Comparison of ENCODE assay signal across 10 cellular contexts in genomic region chr9:99085949-99086948, GRCh38. TPM values are rescaled to one million over a fixed set of nuclear protein-coding genes. Genes with fewer than 3 reads are reported as not detected.
A peak's percentile ranks its signal among the peaks of the same experiment; 100 is the strongest.
DNase-seq lines count a peak whose midpoint lies in the region; ATAC-seq and TF ChIP-seq lines count a peak whose summit lies in the region.
"Had no signal": no experiment of that assay in that cellular context is flagged by ENCODE, and none has a peak within 500 bp of the region (broad histone marks: within the 10 kb centered on the region; RNA-seq: fewer than 3 reads in every experiment).

No MANE protein-coding gene starts in this region.

- H3K27me3 ChIP-seq in BLaER1: no peaks in the 10 kb centered on the region

- H3K9me3 Mint-ChIP-seq in natural killer cell treated with Interleukin-12 subunit alpha and Interleukin-12 subunit beta and Interleukin-15 and Interleukin-18, amount 100 ng/mL, for 72 hours: peaks cover 2% of the 10 kb centered on the region

- TF ChIP-seq CTCF in GM13977 (IDR thresholded peaks at IDR 0.05; ENCODE audit: extremely low read depth, insufficient read depth, missing control alignments): no peak

- H3K27ac Mint-ChIP-seq in natural killer cell treated with Interleukin-12 subunit alpha and Interleukin-12 subunit beta and Interleukin-15 and Interleukin-18, amount 100 ng/mL, for 72 hours: peak overlapping the region; percentile 21 to 45
- H3K27ac Mint-ChIP-seq: brain had no signal

- H3K4me3 Mint-ChIP-seq in natural killer cell treated with Interleukin-12 subunit alpha and Interleukin-12 subunit beta and Interleukin-15 and Interleukin-18, amount 100 ng/mL, for 72 hours: no peak overlapping the region
- H3K4me3 Mint-ChIP-seq: brain had no signal

- peaks cover 36 to 39% of the 10 kb centered on the region in 2 donors for H3K4me1 Mint-ChIP-seq in natural killer cell treated with Interleukin-12 subunit alpha and Interleukin-12 subunit beta and Interleukin-15 and Interleukin-18, amount 100 ng/mL, for 72 hours (ENCODE audit: low read depth in 2 of 2)
- H3K4me1 Mint-ChIP-seq: brain had no signal

- DNase-seq in NCI-H446 treated with DMSO at 0.1 percent for 48 hours (lab: John Stamatoyannopoulos, UW) (peak; percentile 37), dermis blood vessel endothelial cell (peak; percentile 40), GM13977 (ENCODE audit: low spot score) (no peak)
- DNase-seq in natural killer cell treated with Interleukin-12 subunit alpha and Interleukin-12 subunit beta and Interleukin-15 and Interleukin-18, amount 100 ng/mL, for 72 hours (ENCODE audit: low spot score): no peak
- DNase-seq in stimulated activated CD4-positive, alpha-beta T cell treated with anti-CD3 and anti-CD28 coated beads, Interleukin-4, amount 100 ng/mL, for 24 hours: no peak
- DNase-seq in stimulated activated CD4-positive, alpha-beta T cell treated with anti-CD3 and anti-CD28 coated beads, Interleukin-15, amount 100 ng/mL, for 24 hours: no peak

- no peak overlapping the region for H3K4me3 ChIP-seq in BLaER1

- H3K9ac ChIP-seq in BLaER1: no peak overlapping the region

- peak overlapping the region; percentile 2; the same call in 1 of the 2 replicates for H3K27ac ChIP-seq in BLaER1

- no peaks in the 10 kb centered on the region for H3K36me3 ChIP-seq in BLaER1

- no peaks in the 10 kb centered on the region for H3K36me3 Mint-ChIP-seq in natural killer cell treated with Interleukin-12 subunit alpha and Interleukin-12 subunit beta and Interleukin-15 and Interleukin-18, amount 100 ng/mL, for 72 hours
- H3K36me3 Mint-ChIP-seq: brain had no signal

- peaks cover 32% of the 10 kb centered on the region for H3K9me3 ChIP-seq in BLaER1

- in situ Hi-C loops in GM13977 (cut with MboI; ENCODE audit: low pct_unique_long_range_greater_than_20kb, low sequenced_read_pairs, unreplicated experiment): no loop called here

- peaks cover 22% of the 10 kb centered on the region for H3K4me1 ChIP-seq in BLaER1

- no peak for ATAC-seq in natural killer cell treated with Interleukin-12 subunit alpha and Interleukin-12 subunit beta and Interleukin-15 and Interleukin-18, amount 100 ng/mL, for 72 hours
- ATAC-seq in GM21723 (IDR thresholded peaks at IDR 0.05; ENCODE audit: unreplicated experiment): no peak
- ATAC-seq: activated CD4-positive, CD25-positive, alpha-beta regulatory T cell treated with anti-CD3 and anti-CD28 coated beads, Interleukin-2, amount 50 U/mL, for 24 hours had no signal

- H3K27me3 Mint-ChIP-seq in natural killer cell treated with Interleukin-12 subunit alpha and Interleukin-12 subunit beta and Interleukin-15 and Interleukin-18, amount 100 ng/mL, for 72 hours: no peaks in the 10 kb centered on the region

- H3K4me2 ChIP-seq in BLaER1: peak overlapping the region; percentile 38

- H4K20me1 ChIP-seq in BLaER1: no peaks in the 10 kb centered on the region

RNA-seq across cellular contexts. Expression of gene TGFBR1, which starts 18.7 kb away (rescaled TPM):
- 17.0 and 18.4 TPM in 2 replicates for total RNA-seq in dermis blood vessel endothelial cell
- total RNA-seq in natural killer cell treated with Interleukin-12 subunit alpha and Interleukin-12 subunit beta and Interleukin-15 and Interleukin-18, amount 100 ng/mL, for 72 hours: 100 to 1,000 TPM in 1 of 2 donors, 10 to 100 TPM in 1; 62.7 to 105 TPM

Comparison
In these comparisons a context has a peak if more than half of its experiments do, and no peak if none do; other contexts are left out.
1. DNase-seq: peak in NCI-H446 treated with DMSO at 0.1 percent for 48 hours (single experiment) and dermis blood vessel endothelial cell (single experiment); none in natural killer cell treated with Interleukin-12 subunit alpha and Interleukin-12 subunit beta and Interleukin-15 and Interleukin-18, amount 100 ng/mL, for 72 hours (single experiment), GM13977 (single experiment), stimulated activated CD4-positive, alpha-beta T cell treated with anti-CD3 and anti-CD28 coated beads, Interleukin-4, amount 100 ng/mL, for 24 hours (single experiment) and stimulated activated CD4-positive, alpha-beta T cell treated with anti-CD3 and anti-CD28 coated beads, Interleukin-15, amount 100 ng/mL, for 24 hours (single experiment).